8 cellular contexts compared by ENCODE assay signal in genomic region chr16:81623365-81624102, GRCh38.
A peak's percentile ranks its signal among the peaks of the same experiment; 100 is the strongest.
DNase-seq lines count a peak whose midpoint lies in the region; ATAC-seq and TF ChIP-seq lines count a peak whose summit lies in the region.

No MANE protein-coding gene starts in this region.

- H3K27me3 Mint-ChIP-seq in WTC11 (ENCODE audit: low read depth) = no peaks in the 10 kb centered on the region

- POLR2A ChIA-PET in WTC11 (lab: Charles Lee) = interaction anchor here (0.6 to 0.7 kb wide), 2 partner anchors 154 to 486 kb away, joined by 3 read pairs; no protein-coding TSS in a partner anchor

- ATAC-seq in WTC11 (peak; percentile 62), mucosa of descending colon (peak; percentile 29)

- TF ChIP-seq CTCF in WTC11 (IDR thresholded peaks at IDR 0.05) (peak; percentile 44; the same call in 1 of the 2 replicates), choroid plexus epithelial cell (conservative IDR thresholded peaks at IDR 0.05; ENCODE audit: low read depth, low read length) (peak; percentile 78), mucosa of descending colon (IDR thresholded peaks at IDR 0.05) (no peak), suprapubic skin (IDR thresholded peaks at IDR 0.05) (peak; percentile 17 to 22)

- no peaks in the 10 kb centered on the region for H3K9me3 ChIP-seq in mucosa of descending colon
- H3K9me3 ChIP-seq in suprapubic skin = no peaks in the 10 kb centered on the region

- no peaks in the 10 kb centered on the region for H3K9me3 Mint-ChIP-seq in WTC11

- DNase-seq in NK-92 treated with Interleukin-12 subunit alpha and Interleukin-12 subunit beta, amount 100 ng/mL, for 24 hours (lab: John Stamatoyannopoulos, UW) = peak; percentile 5
- no peak for DNase-seq in NK-92 (lab: John Stamatoyannopoulos, UW; ENCODE audit: unreplicated experiment)
- peak; percentile 61 for DNase-seq in NCI-H1105 treated with DMSO at 0.1 percent for 48 hours (lab: John Stamatoyannopoulos, UW)
- peak; percentile 50 for DNase-seq in WTC11 (ENCODE audit: low spot score)
- peak; percentile 73 for DNase-seq in choroid plexus epithelial cell (ENCODE audit: low read depth)
- DNase-seq in mucosa of descending colon = peak in 1 of 3 donors; percentile 71
- no peak for DNase-seq in suprapubic skin (ENCODE audit: low spot score in 2 of 2)
- no peak for DNase-seq in ecto neural progenitor cell (ENCODE audit: low spot score)

- TF ChIP-seq EP300 in suprapubic skin (IDR thresholded peaks at IDR 0.05) = no peak

- CTCF ChIA-PET in WTC11 (lab: Charles Lee) = interaction anchor here (0.6 to 5.8 kb wide), 16 partner anchors 9 to 220 kb away, joined by 3 to 51 read pairs (median 3); no protein-coding TSS in a partner anchor

- H3K27me3 ChIP-seq in suprapubic skin = no peaks in the 10 kb centered on the region

- intact Hi-C loops in mucosa of descending colon (cut with DNase I, micrococcal nuclease) = loop anchor here in 1 of 2 donors (5.0 kb wide), 1 partner anchor 99 kb away; no protein-coding TSS in a partner anchor

- H3K27ac Mint-ChIP-seq in WTC11 = peak overlapping the region; percentile 75

- no peak overlapping the region for H3K4me3 Mint-ChIP-seq in WTC11

- no peak overlapping the region for H3K27ac ChIP-seq in suprapubic skin

- no peak overlapping the region for H3K4me3 ChIP-seq in choroid plexus epithelial cell (ENCODE audit: low read depth, low read length)
- no peak overlapping the region for H3K4me3 ChIP-seq in mucosa of descending colon
- no peak overlapping the region for H3K4me3 ChIP-seq in suprapubic skin

- no peaks in the 10 kb centered on the region for H3K36me3 ChIP-seq in mucosa of descending colon (ENCODE audit: low read depth)
- H3K36me3 ChIP-seq in suprapubic skin = no peaks in the 10 kb centered on the region

- H3K4me1 Mint-ChIP-seq in WTC11 = peaks cover 3% of the 10 kb centered on the region; the same call in 1 of the 2 replicates

- no peak for TF ChIP-seq POLR2A in suprapubic skin (IDR thresholded peaks at IDR 0.05)

- WGBS in suprapubic skin = 52% methylated on average over 5 of the region's 5 CpGs

- H3K4me1 ChIP-seq in mucosa of descending colon (ENCODE audit: low read depth) (peaks cover 7% of the 10 kb centered on the region), suprapubic skin (peaks cover 43% of the 10 kb centered on the region)

- H3K36me3 Mint-ChIP-seq in WTC11 = peaks cover 3% of the 10 kb centered on the region

TF ChIP-seq in WTC11, 78 proteins besides CTCF, POLR2A, EP300 and RAD21:
- TF ChIP-seq ZNF219 (CRISPR knock-in tag; IDR thresholded peaks at IDR 0.05; ENCODE audit: borderline replicate concordance) = no peak
- 0 out of 2 replicates have a peak, but pooled peaks have one; percentile 6 for TF ChIP-seq GABPB1 (CRISPR knock-in tag; IDR thresholded peaks at IDR 0.05)
- TF ChIP-seq, protein P1, sequence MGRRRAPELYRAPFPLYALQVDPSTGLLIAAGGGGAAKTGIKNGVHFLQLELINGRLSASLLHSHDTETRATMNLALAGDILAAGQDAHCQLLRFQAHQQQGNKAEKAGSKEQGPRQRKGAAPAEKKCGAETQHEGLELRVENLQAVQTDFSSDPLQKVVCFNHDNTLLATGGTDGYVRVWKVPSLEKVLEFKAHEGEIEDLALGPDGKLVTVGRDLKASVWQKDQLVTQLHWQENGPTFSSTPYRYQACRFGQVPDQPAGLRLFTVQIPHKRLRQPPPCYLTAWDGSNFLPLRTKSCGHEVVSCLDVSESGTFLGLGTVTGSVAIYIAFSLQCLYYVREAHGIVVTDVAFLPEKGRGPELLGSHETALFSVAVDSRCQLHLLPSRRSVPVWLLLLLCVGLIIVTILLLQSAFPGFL (CRISPR knock-in tag; IDR thresholded peaks at IDR 0.05; ENCODE audit: borderline replicate concordance) = no peak
- TF ChIP-seq GRHL2 (CRISPR knock-in tag; IDR thresholded peaks at IDR 0.05; ENCODE audit: insufficient replicate concordance, severe bottlenecking) = no peak
- TF ChIP-seq MXD4 (CRISPR knock-in tag; IDR thresholded peaks at IDR 0.05; ENCODE audit: borderline replicate concordance) = no peak
- TF ChIP-seq FOXJ3 (CRISPR knock-in tag; IDR thresholded peaks at IDR 0.05; ENCODE audit: borderline replicate concordance) = no peak

Comparison
In these comparisons a context has a peak if more than half of its experiments do, and no peak if none do; other contexts are left out.
1. DNase-seq: peak in NK-92 treated with Interleukin-12 subunit alpha and Interleukin-12 subunit beta, amount 100 ng/mL, for 24 hours (single experiment), NCI-H1105 treated with DMSO at 0.1 percent for 48 hours (single experiment), WTC11 (single experiment) and choroid plexus epithelial cell (single experiment); none in NK-92 (single experiment), suprapubic skin (0 of 2) and ecto neural progenitor cell (single experiment).